ENCODE assay signal across 7 cellular contexts in the genomic region with DNA sequence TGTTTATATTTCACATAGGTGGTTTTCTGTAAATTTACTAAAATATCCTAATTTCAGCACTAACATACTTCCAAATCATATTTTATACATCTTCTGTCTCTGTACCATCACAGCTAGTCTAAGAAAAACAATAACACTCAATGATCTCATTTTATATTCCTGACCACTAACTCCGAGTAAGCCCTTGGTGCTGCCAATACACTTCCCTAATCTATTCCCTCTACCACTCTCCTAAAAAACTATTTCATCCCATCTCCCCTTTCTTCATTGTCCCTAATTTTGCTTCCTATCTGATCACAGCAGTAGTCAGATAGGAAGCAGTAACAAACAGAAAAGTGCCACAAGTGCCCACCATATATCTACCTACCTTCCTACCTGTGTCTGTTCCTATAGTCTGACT.
"Had no signal": no experiment of that assay in that cellular context is flagged by ENCODE, and none has a peak within 500 bp of the region (broad histone marks: within the 10 kb centered on the region; RNA-seq: fewer than 3 reads in every experiment).

No MANE protein-coding gene starts in this region.

- DNase-seq: IMR-90, KBM-7, KG1 had no signal

- FAIRE-seq: HepG2, HTR-8/SVneo, K562 had no signal

- H3K4me3 ChIP-seq: K562 had no signal

- H3K27ac ChIP-seq: HL-60 had no signal

- ATAC-seq: HepG2 had no signal
